ENCODE assay signal across 11 cellular contexts in genomic region chr14:97456958-97457357, GRCh38.
A peak's percentile ranks its signal among the peaks of the same experiment; 100 is the strongest.
DNase-seq lines count a peak whose midpoint lies in the region; ATAC-seq, FAIRE-seq and TF ChIP-seq lines count a peak whose summit lies in the region.
"Had no signal": no experiment of that assay in that cellular context is flagged by ENCODE, and none has a peak within 500 bp of the region (broad histone marks: within the 10 kb centered on the region; RNA-seq: fewer than 3 reads in every experiment).

No MANE protein-coding gene starts in this region.

- H3K27ac ChIP-seq in left lung (peak overlapping the region in 1 of 2 donors; percentile 23), Karpas-422 (ENCODE audit: low read length) (no peak overlapping the region)
- H3K27ac ChIP-seq: brain microvascular endothelial cell, psoas muscle had no signal

- no peak overlapping the region for H3K4me3 ChIP-seq in left lung
- no peak overlapping the region for H3K4me3 ChIP-seq in Karpas-422 (ENCODE audit: low read length)
- H3K4me3 ChIP-seq: psoas muscle had no signal

- H3K4me1 ChIP-seq in left lung (peaks cover 0 to 3% of the 10 kb centered on the region in 2 donors), Karpas-422 (ENCODE audit: low read length) (no peaks in the 10 kb centered on the region)
- H3K4me1 ChIP-seq: psoas muscle had no signal

- peaks cover 0 to 39% of the 10 kb centered on the region in 2 donors for H3K27me3 ChIP-seq in left lung
- H3K27me3 ChIP-seq in Karpas-422 (ENCODE audit: low read length) = peaks cover 5% of the 10 kb centered on the region; the same call in 1 of the 2 replicates
- H3K27me3 ChIP-seq: brain microvascular endothelial cell had no signal

- no peak overlapping the region for H2AFZ ChIP-seq in Karpas-422 (ENCODE audit: low read length)

- intact Hi-C loops in left lung (cut with DNase I) = no loop called here

- H3K9me3 Mint-ChIP-seq in activated naive CD4-positive, alpha-beta T cell treated with anti-CD3 and anti-CD28 coated beads, Interleukin-2, amount 50 U/mL, for 72 hours = peaks cover 7 to 10% of the 10 kb centered on the region in 2 donors

- no peak for TF ChIP-seq CTCF in left lung (IDR thresholded peaks at IDR 0.05)

- H3K9me2 ChIP-seq in Karpas-422 (replicated peaks; ENCODE audit: insufficient read depth, low read length) = no peaks in the 10 kb centered on the region

- peak; percentile 14 for DNase-seq in AG08395 (ENCODE audit: low spot score)
- peak; percentile 58 for DNase-seq in activated CD4-positive, CD25-positive, alpha-beta regulatory T cell treated with anti-CD3 and anti-CD28 coated beads, Interleukin-2, amount 50 U/mL, for 72 hours
- DNase-seq in activated naive CD4-positive, alpha-beta T cell treated with anti-CD3 and anti-CD28 coated beads, Interleukin-2, amount 50 U/mL, for 72 hours (ENCODE audit: low spot score in 2 of 2) = peak; percentile 67 to 80
- DNase-seq in stimulated activated CD4-positive, alpha-beta T cell treated with anti-CD3 and anti-CD28 coated beads, Interleukin-15, amount 100 ng/mL, for 1 hour (ENCODE audit: low read depth in 1 of 2, low spot score in 1 of 2) = peak; percentile 36 to 44
- DNase-seq in left lung = no peak
- no peak for DNase-seq in Karpas-422
- no peak for DNase-seq in urothelium cell line (ENCODE audit: low spot score)
- DNase-seq: brain microvascular endothelial cell, psoas muscle had no signal

- H3K79me2 ChIP-seq in Karpas-422 (ENCODE audit: low read length) = no peaks in the 10 kb centered on the region

- no peaks in the 10 kb centered on the region for H3K36me3 ChIP-seq in left lung
- no peaks in the 10 kb centered on the region for H3K36me3 ChIP-seq in Karpas-422 (ENCODE audit: insufficient read depth, low read length)
- H3K36me3 ChIP-seq: brain microvascular endothelial cell had no signal

- H3K4me2 ChIP-seq in Karpas-422 (ENCODE audit: low read depth, low read length, poor library complexity, severe bottlenecking) = no peak overlapping the region

- H3K9ac ChIP-seq in Karpas-422 (ENCODE audit: low read length) = no peak overlapping the region

- peak overlapping the region; percentile 97 to 100 for H3K27ac Mint-ChIP-seq in activated naive CD4-positive, alpha-beta T cell treated with anti-CD3 and anti-CD28 coated beads, Interleukin-2, amount 50 U/mL, for 72 hours

- H3K36me3 Mint-ChIP-seq in activated naive CD4-positive, alpha-beta T cell treated with anti-CD3 and anti-CD28 coated beads, Interleukin-2, amount 50 U/mL, for 72 hours = peaks cover 43 to 58% of the 10 kb centered on the region in 2 donors

- peak; percentile 90 to 95 for ATAC-seq in activated naive CD4-positive, alpha-beta T cell treated with anti-CD3 and anti-CD28 coated beads, Interleukin-2, amount 50 U/mL, for 72 hours
- no peak for ATAC-seq in HG03565 (IDR thresholded peaks at IDR 0.05; ENCODE audit: unreplicated experiment)
- ATAC-seq in left lung = no peak
- ATAC-seq: psoas muscle, Right ventricle myocardium inferior had no signal

- no peak for FAIRE-seq in urothelium cell line (lab: Jason Lieb, UNC)

- H3K9me3 ChIP-seq in left lung = peaks cover 0 to 6% of the 10 kb centered on the region in 2 donors
- H3K9me3 ChIP-seq in Karpas-422 (ENCODE audit: low read length) = peaks cover 6% of the 10 kb centered on the region
- H3K9me3 ChIP-seq: psoas muscle had no signal

- H4K20me1 ChIP-seq in Karpas-422 (ENCODE audit: insufficient read depth, low read depth, low read length) = no peaks in the 10 kb centered on the region

Comparison
In these comparisons a context has a peak if more than half of its experiments do, and no peak if none do; other contexts are left out.
1. DNase-seq: peak in AG08395 (single experiment), activated CD4-positive, CD25-positive, alpha-beta regulatory T cell treated with anti-CD3 and anti-CD28 coated beads, Interleukin-2, amount 50 U/mL, for 72 hours (single experiment), activated naive CD4-positive, alpha-beta T cell treated with anti-CD3 and anti-CD28 coated beads, Interleukin-2, amount 50 U/mL, for 72 hours (2 of 2) and stimulated activated CD4-positive, alpha-beta T cell treated with anti-CD3 and anti-CD28 coated beads, Interleukin-15, amount 100 ng/mL, for 1 hour (2 of 2); none in left lung (0 of 2), Karpas-422 (single experiment) and urothelium cell line (single experiment).
2. ATAC-seq: peak in activated naive CD4-positive, alpha-beta T cell treated with anti-CD3 and anti-CD28 coated beads, Interleukin-2, amount 50 U/mL, for 72 hours (2 of 2); none in HG03565 (single experiment) and left lung (single experiment).